18 cellular contexts compared by ENCODE assay signal in the genomic region with DNA sequence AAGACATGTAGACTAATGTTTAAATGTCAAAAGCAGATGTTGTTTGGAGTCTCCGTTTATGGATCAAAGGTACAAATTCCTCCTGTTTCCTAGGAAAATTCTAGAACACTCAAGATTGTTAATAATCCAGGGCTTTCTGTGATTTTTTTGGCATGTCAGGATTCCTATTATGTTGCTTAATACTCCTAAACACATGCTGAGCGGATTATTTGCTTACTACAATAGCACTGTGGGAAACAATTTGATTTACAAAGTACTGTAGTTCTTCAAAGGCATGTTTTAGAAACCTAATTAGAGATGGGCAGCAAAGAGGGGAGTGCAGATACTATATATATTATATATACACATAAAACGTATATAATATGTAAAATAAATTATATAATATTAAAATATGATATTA. TPM values are rescaled to one million over a fixed set of nuclear protein-coding genes. Genes with fewer than 3 reads are reported as not detected.
DNase-seq lines count a peak whose midpoint lies in the region; ATAC-seq, FAIRE-seq and TF ChIP-seq lines count a peak whose summit lies in the region.
"Had no signal": no experiment of that assay in that cellular context is flagged by ENCODE, and none has a peak within 500 bp of the region (broad histone marks: within the 10 kb centered on the region; RNA-seq: fewer than 3 reads in every experiment).

No MANE protein-coding gene starts in this region.

- peaks cover 14 to 22% (median 18%) of the 10 kb centered on the region in 5 experiments for H3K9me3 Mint-ChIP-seq in brain
- peaks cover 13% of the 10 kb centered on the region for H3K9me3 Mint-ChIP-seq in activated naive CD4-positive, alpha-beta T cell treated with anti-CD3 and anti-CD28 coated beads for 36 hours

- no peak for ATAC-seq in HG02885 (IDR thresholded peaks at IDR 0.05; ENCODE audit: poor library complexity, unreplicated experiment)
- ATAC-seq: GM12878 had no signal

- H3K27ac Mint-ChIP-seq in brain, result peak overlapping the region in 3 of 5 experiments; percentile 60 to 81 (median 77)
- H3K27ac Mint-ChIP-seq in activated naive CD4-positive, alpha-beta T cell treated with anti-CD3 and anti-CD28 coated beads for 36 hours, result no peak overlapping the region
- H3K27ac Mint-ChIP-seq: B cell had no signal

- CTCF ChIA-PET in activated naive CD4-positive, alpha-beta T cell treated with anti-CD3 and anti-CD28 coated beads for 36 hours (lab: Charles Lee), result no interaction called here

- DNase-seq in D721Med (ENCODE audit: insufficient read length, low spot score) (no peak), retinal pigment epithelial cell (ENCODE audit: low read depth) (peak; percentile 32), NCI-H2171 (lab: John Stamatoyannopoulos, UW) (no peak)
- no peak for DNase-seq in activated naive CD4-positive, alpha-beta T cell treated with anti-CD3 and anti-CD28 coated beads for 36 hours
- DNase-seq: DND-41, Kasumi-1, NCI-H1048, NCI-H1694, NCI-H446 treated with DMSO at 0.1 percent for 48 hours, NCI-H774, Peyer's patch, T-helper 1 cell had no signal

- no peak overlapping the region for H3K4me3 ChIP-seq in retinal pigment epithelial cell (ENCODE audit: low read length)
- H3K4me3 ChIP-seq: GM12878, Peyer's patch had no signal

- FAIRE-seq in D721Med (lab: Jason Lieb, UNC), result peak; percentile 25
- FAIRE-seq: A204.1, GM12878 had no signal

- peaks cover 14% of the 10 kb centered on the region for H3K4me1 Mint-ChIP-seq in brain
- H3K4me1 Mint-ChIP-seq in activated naive CD4-positive, alpha-beta T cell treated with anti-CD3 and anti-CD28 coated beads for 36 hours (ENCODE audit: low read depth), result no peaks in the 10 kb centered on the region
- H3K4me1 Mint-ChIP-seq: B cell had no signal

- no peak for TF ChIP-seq RAD21 in Ishikawa (IDR thresholded peaks at IDR 0.05; ENCODE audit: low read depth)

- H3K36me3 Mint-ChIP-seq in brain, result no peaks in the 10 kb centered on the region
- H3K36me3 Mint-ChIP-seq in activated naive CD4-positive, alpha-beta T cell treated with anti-CD3 and anti-CD28 coated beads for 36 hours (ENCODE audit: low read depth), result no peaks in the 10 kb centered on the region

- no peaks in the 10 kb centered on the region for H3K27me3 Mint-ChIP-seq in brain
- H3K27me3 Mint-ChIP-seq in activated naive CD4-positive, alpha-beta T cell treated with anti-CD3 and anti-CD28 coated beads for 36 hours (ENCODE audit: low read depth), result peaks cover 8% of the 10 kb centered on the region

- no peak for TF ChIP-seq CTCF in D721Med (IDR thresholded peaks at IDR 0.05; ENCODE audit: insufficient read depth, missing control alignments)
- no peak for TF ChIP-seq CTCF in brain (conservative IDR thresholded peaks at IDR 0.05)
- no peak for TF ChIP-seq CTCF in retinal pigment epithelial cell (conservative IDR thresholded peaks at IDR 0.05; ENCODE audit: low read depth, low read length)

- H3K4me3 Mint-ChIP-seq in brain, result no peak overlapping the region
- H3K4me3 Mint-ChIP-seq in activated naive CD4-positive, alpha-beta T cell treated with anti-CD3 and anti-CD28 coated beads for 36 hours, result no peak overlapping the region
- H3K4me3 Mint-ChIP-seq: B cell had no signal

- no peak for TF ChIP-seq EP300 in Ishikawa (IDR thresholded peaks at IDR 0.05; ENCODE audit: borderline replicate concordance)

- intact Hi-C loops in activated naive CD4-positive, alpha-beta T cell treated with anti-CD3 and anti-CD28 coated beads for 36 hours (cut with micrococcal nuclease), result no loop called here

TF ChIP-seq in Ishikawa, 13 proteins besides CTCF, POLR2A, EP300 and RAD21:
- TF ChIP-seq TAF1 (IDR thresholded peaks at IDR 0.05; ENCODE audit: low read depth), result no peak
- TF ChIP-seq, protein P1, sequence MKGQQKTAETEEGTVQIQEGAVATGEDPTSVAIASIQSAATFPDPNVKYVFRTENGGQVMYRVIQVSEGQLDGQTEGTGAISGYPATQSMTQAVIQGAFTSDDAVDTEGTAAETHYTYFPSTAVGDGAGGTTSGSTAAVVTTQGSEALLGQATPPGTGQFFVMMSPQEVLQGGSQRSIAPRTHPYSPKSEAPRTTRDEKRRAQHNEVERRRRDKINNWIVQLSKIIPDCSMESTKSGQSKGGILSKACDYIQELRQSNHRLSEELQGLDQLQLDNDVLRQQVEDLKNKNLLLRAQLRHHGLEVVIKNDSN (IDR thresholded peaks at IDR 0.05), result no peak
- peak; percentile 50 for TF ChIP-seq CEBPB (IDR thresholded peaks at IDR 0.05)

RNA-seq across cellular contexts. Expression of a gene that starts 19.0 kb away (rescaled TPM):
- polyA plus RNA-seq in brain (ENCODE audit: insufficient read depth, low read depth, low replicate concordance), result 30.7 TPM
- 10 to 100 TPM in 1 of 2 experiments, 1 to 10 TPM in 1; 9.7 to 10.3 TPM for total RNA-seq in activated naive CD4-positive, alpha-beta T cell treated with anti-CD3 and anti-CD28 coated beads for 36 hours

RNA-seq across cellular contexts. Expression of a gene that starts 46.9 kb away (rescaled TPM):
- polyA plus RNA-seq in brain (ENCODE audit: insufficient read depth, low read depth, low replicate concordance), result 19.9 TPM
- 10 to 100 TPM; 29.9 to 33.0 TPM for total RNA-seq in activated naive CD4-positive, alpha-beta T cell treated with anti-CD3 and anti-CD28 coated beads for 36 hours
